Comparison of ENCODE assay signal across 9 cellular contexts in genomic region chr2:238847432-238847801, GRCh38. TPM values are rescaled to one million over a fixed set of nuclear protein-coding genes. Genes with fewer than 3 reads are reported as not detected.
A peak's percentile ranks its signal among the peaks of the same experiment; 100 is the strongest.
DNase-seq lines count a peak whose midpoint lies in the region; ATAC-seq and TF ChIP-seq lines count a peak whose summit lies in the region.
"Had no signal": no experiment of that assay in that cellular context is flagged by ENCODE, and none has a peak within 500 bp of the region (broad histone marks: within the 10 kb centered on the region; RNA-seq: fewer than 3 reads in every experiment).

No MANE protein-coding gene starts in this region.

- H3K9me3 Mint-ChIP-seq in activated T-cell treated with anti-CD3 and anti-CD28 coated beads, Interleukin-2, amount 50 U/mL, for 4 hours, result no peaks in the 10 kb centered on the region

- H3K9me3 ChIP-seq in PC-3 (ENCODE audit: low read length) (no peaks in the 10 kb centered on the region), mesenchymal stem cell (ENCODE audit: control insufficient read depth, low read length) (no peaks in the 10 kb centered on the region), testis (no peaks in the 10 kb centered on the region)

- H2AFZ ChIP-seq in PC-3 (ENCODE audit: low read length) (peak overlapping the region; percentile 59; the same call in 1 of the 2 replicates), mesenchymal stem cell (ENCODE audit: low read depth, low read length) (peak overlapping the region; percentile 60)

- peak overlapping the region; percentile 50 to 94 for H2BK12ac ChIP-seq in mesenchymal stem cell (ENCODE audit: low read length in 2 of 2)

- peak overlapping the region; percentile 54 for H2BK120ac ChIP-seq in mesenchymal stem cell (ENCODE audit: low read depth, low read length)

- no peaks in the 10 kb centered on the region for H3K4me1 Mint-ChIP-seq in activated T-cell treated with anti-CD3 and anti-CD28 coated beads, Interleukin-2, amount 50 U/mL, for 4 hours (ENCODE audit: low read depth)

- peak overlapping the region; percentile 86 to 96 for H3K18ac ChIP-seq in mesenchymal stem cell (ENCODE audit: low read depth in 1 of 2, low read length in 2 of 2)

- H3K9me2 ChIP-seq in PC-3 (replicated peaks; ENCODE audit: low read length), result no peaks in the 10 kb centered on the region

- no peaks in the 10 kb centered on the region for H3K36me3 Mint-ChIP-seq in activated T-cell treated with anti-CD3 and anti-CD28 coated beads, Interleukin-2, amount 50 U/mL, for 4 hours (ENCODE audit: insufficient read depth)

- H2BK15ac ChIP-seq in mesenchymal stem cell (ENCODE audit: low read depth, poor library complexity, severe bottlenecking), result peak overlapping the region; percentile 66

- intact Hi-C loops in PC-3 (cut with micrococcal nuclease), result no loop called here
- intact Hi-C loops in testis (cut with DNase I; ENCODE audit: low total_unique reads), result loop anchor here (10.0 kb wide), 1 partner anchor 87 kb away; no protein-coding TSS in a partner anchor

- H3K4ac ChIP-seq in mesenchymal stem cell (ENCODE audit: low read depth in 1 of 2, low read length in 2 of 2), result peak overlapping the region; percentile 93 to 99

- H3K79me1 ChIP-seq in mesenchymal stem cell (replicated peaks; ENCODE audit: low read length, poor library complexity, severe bottlenecking), result no peaks in the 10 kb centered on the region

- TF ChIP-seq POLR2A in testis (IDR thresholded peaks at IDR 0.05), result no peak

- H3K4me3 Mint-ChIP-seq in activated T-cell treated with anti-CD3 and anti-CD28 coated beads, Interleukin-2, amount 50 U/mL, for 4 hours, result no peak overlapping the region

- H3K79me2 ChIP-seq in PC-3 (ENCODE audit: low read length), result no peaks in the 10 kb centered on the region

- DNase-seq in PC-3 (no peak), epithelial cell of prostate (ENCODE audit: low read depth, low spot score) (no peak), mesenchymal stem cell (peak; percentile 47), testis (no peak), NCI-H748 (lab: John Stamatoyannopoulos, UW; ENCODE audit: unreplicated experiment) (no peak)
- no peak for DNase-seq in activated T-cell treated with anti-CD3 and anti-CD28 coated beads, Interleukin-2, amount 50 U/mL, for 4 hours
- DNase-seq: MM.1S had no signal

- WGBS in mesenchymal stem cell, result 4% methylated on average over 25 of the region's 28 CpGs
- 4% methylated on average over 21 of the region's 28 CpGs; no CpG with 5 or more reads in 1 of the 2 donors for WGBS in testis, 2 donors

- H3K27me3 Mint-ChIP-seq in activated T-cell treated with anti-CD3 and anti-CD28 coated beads, Interleukin-2, amount 50 U/mL, for 4 hours (ENCODE audit: low read depth), result peaks cover 60% of the 10 kb centered on the region

- H3K4me3 ChIP-seq in PC-3 (ENCODE audit: low read length), result peak overlapping the region; percentile 40; the same call in 1 of the 2 replicates
- peak overlapping the region; percentile 39 to 98 for H3K4me3 ChIP-seq in mesenchymal stem cell (ENCODE audit: insufficient read depth in 1 of 2, low read depth in 1 of 2, low read length in 2 of 2)
- peak overlapping the region; percentile 60 to 81 for H3K4me3 ChIP-seq in testis

- H3K4me1 ChIP-seq in PC-3 (ENCODE audit: insufficient read depth, low read length), result no peaks in the 10 kb centered on the region
- H3K4me1 ChIP-seq in mesenchymal stem cell (ENCODE audit: control insufficient read depth, insufficient read depth, low read depth, low read length), result peaks cover 28% of the 10 kb centered on the region
- H3K4me1 ChIP-seq in testis, result no peaks in the 10 kb centered on the region

- H3K4me2 ChIP-seq in PC-3 (ENCODE audit: low read length) (peak overlapping the region; percentile 34; the same call in 1 of the 2 replicates), mesenchymal stem cell (ENCODE audit: low read length, poor library complexity, severe bottlenecking) (peak overlapping the region; percentile 91)

- CTCF ChIA-PET in PC-3 (lab: Charles Lee), result no interaction called here

- no peaks in the 10 kb centered on the region for H4K20me1 ChIP-seq in PC-3 (ENCODE audit: low read length)

- peak overlapping the region; percentile 99 for H4K8ac ChIP-seq in mesenchymal stem cell (ENCODE audit: low read length)

- no peaks in the 10 kb centered on the region for H3K27me3 ChIP-seq in PC-3 (ENCODE audit: low read length)
- peaks cover 0 to 69% of the 10 kb centered on the region in 2 experiments for H3K27me3 ChIP-seq in mesenchymal stem cell (ENCODE audit: control insufficient read depth in 1 of 2, insufficient read depth in 1 of 2, low read length in 2 of 2)
- H3K27me3 ChIP-seq in testis, result no peaks in the 10 kb centered on the region

- TF ChIP-seq CTCF in PC-3 (conservative IDR thresholded peaks at IDR 0.05; ENCODE audit: low read depth, low read length), result no peak
- no peak for TF ChIP-seq CTCF in testis (IDR thresholded peaks at IDR 0.05)

- H3K9ac ChIP-seq in PC-3 (ENCODE audit: low read length) (no peak overlapping the region), mesenchymal stem cell (ENCODE audit: low read length) (peak overlapping the region; percentile 99)

- ATAC-seq in PC-3 (no peak), GM21381 (IDR thresholded peaks at IDR 0.05; ENCODE audit: unreplicated experiment) (no peak)
- ATAC-seq in activated CD4-positive, CD25-positive, alpha-beta regulatory T cell treated with anti-CD3 and anti-CD28 coated beads, Interleukin-2, amount 50 U/mL, for 24 hours, result no peak
- ATAC-seq in activated T-cell treated with anti-CD3 and anti-CD28 coated beads, Interleukin-2, amount 50 U/mL, for 4 hours, result no peak

- no peaks in the 10 kb centered on the region for H3K36me3 ChIP-seq in PC-3 (ENCODE audit: low read depth, low read length)
- peaks cover 0 to 27% of the 10 kb centered on the region in 2 experiments for H3K36me3 ChIP-seq in mesenchymal stem cell (ENCODE audit: control insufficient read depth in 1 of 2, insufficient read depth in 2 of 2, low read depth in 1 of 2, low read length in 2 of 2)
- H3K36me3 ChIP-seq in testis (ENCODE audit: low read depth, missing control alignments), result no peaks in the 10 kb centered on the region

- no peak overlapping the region for H2AK5ac ChIP-seq in mesenchymal stem cell (ENCODE audit: low read length, severe bottlenecking)

- POLR2A ChIA-PET in PC-3 (lab: Charles Lee; ENCODE audit: unreplicated experiment), result no interaction called here

- H3K23ac ChIP-seq in mesenchymal stem cell (ENCODE audit: low read length in 2 of 2), result peak overlapping the region in 1 of 2 experiments; percentile 52

- H3F3A ChIP-seq in PC-3 (ENCODE audit: low read length, unreplicated experiment), result no peaks in the 10 kb centered on the region

- H3K27ac ChIP-seq in PC-3 (ENCODE audit: low read length) (no peak overlapping the region), epithelial cell of prostate (peak overlapping the region; percentile 44), mesenchymal stem cell (ENCODE audit: low read length, poor library complexity, severe bottlenecking) (no peak overlapping the region), testis (peak overlapping the region; percentile 72 to 84)

- H4K91ac ChIP-seq in mesenchymal stem cell (ENCODE audit: low read length), result peak overlapping the region; percentile 94

- no TSS peak for BruUV-seq in PC-3 (replicated peaks; lab: Mats Ljungman, UMichigan)

- H2BK5ac ChIP-seq in mesenchymal stem cell (ENCODE audit: low read depth, low read length, poor library complexity, severe bottlenecking), result no peak overlapping the region

- peak overlapping the region in 1 of 2 experiments; percentile 98 for H3K14ac ChIP-seq in mesenchymal stem cell (ENCODE audit: low read length in 2 of 2)

RNA-seq across cellular contexts. Expression of gene TWIST2, which starts 0.5 kb away (rescaled TPM):
- total RNA-seq in PC-3 (2014; rRNA removed) (4.4 and 5.8 TPM in 2 replicates), testis (10 to 100 TPM; 10.3 to 11.3 TPM)
- 11.1 TPM for polyA plus RNA-seq in mesenchymal stem cell (2013, experiment 1 of 2)
- 11.7 TPM for polyA plus RNA-seq in mesenchymal stem cell (2013, experiment 2 of 2)
- 5.0 TPM for polyA plus RNA-seq in testis (ENCODE audit: insufficient read depth, low read depth, low replicate concordance)
- not detected for total RNA-seq in activated T-cell treated with anti-CD3 and anti-CD28 coated beads, Interleukin-2, amount 50 U/mL, for 4 hours

Comparison
In these comparisons a context has a peak if more than half of its experiments do, and no peak if none do; other contexts are left out.
1. H3K27ac ChIP-seq: peak in epithelial cell of prostate (single experiment) and testis (2 of 2); none in PC-3 (single experiment) and mesenchymal stem cell (single experiment).
2. Peak in every context shown above with its lines, with median percentiles within 50 percentile points of each other: H3K4me3 ChIP-seq.